9 cellular contexts compared by ENCODE assay signal in the genomic region with DNA sequence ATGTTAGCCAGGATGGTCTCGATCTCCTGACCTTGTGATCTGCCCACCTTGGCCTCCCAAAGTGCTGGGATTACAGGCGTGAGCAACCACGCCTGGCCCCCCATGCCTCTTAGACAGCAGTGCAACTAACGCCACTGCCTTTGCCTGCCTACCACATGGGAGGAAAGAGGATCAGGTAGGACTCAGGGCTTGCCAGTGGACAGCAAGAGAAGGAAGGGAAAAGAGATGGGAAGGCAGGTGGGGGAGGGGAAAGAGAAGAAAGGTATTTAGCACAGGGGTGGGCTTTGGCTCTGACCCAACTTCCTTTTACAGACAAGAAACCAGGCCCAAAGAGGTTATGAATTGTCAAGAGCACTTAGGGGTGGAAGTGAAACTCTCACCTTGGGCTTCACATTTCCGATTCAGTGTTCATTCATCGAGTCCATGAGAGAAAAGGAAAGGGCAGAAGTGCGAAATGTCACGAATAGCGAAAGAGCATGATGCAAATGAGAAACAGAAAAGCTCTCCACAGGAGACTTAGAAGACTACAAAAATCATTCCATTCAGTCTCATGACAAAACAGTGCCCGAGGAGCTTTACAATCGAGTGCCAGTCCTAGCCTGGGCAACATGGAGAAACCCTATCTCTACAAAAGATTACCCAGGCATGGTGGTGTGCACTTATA. TPM values are rescaled to one million over a fixed set of nuclear protein-coding genes. Genes with fewer than 3 reads are reported as not detected.
DNase-seq lines count a peak whose midpoint lies in the region; ATAC-seq and TF ChIP-seq lines count a peak whose summit lies in the region.
"Had no signal": no experiment of that assay in that cellular context is flagged by ENCODE, and none has a peak within 500 bp of the region (broad histone marks: within the 10 kb centered on the region; RNA-seq: fewer than 3 reads in every experiment).

No MANE protein-coding gene starts in this region.

- no peaks in the 10 kb centered on the region for H3K9me2 ChIP-seq in GM23338 (ENCODE audit: insufficient read depth)

- in situ Hi-C loops in gastrocnemius medialis (cut with MboI; ENCODE audit: low sequenced_read_pairs in 4 of 4), result no loop called here

- ATAC-seq in GM18861 (IDR thresholded peaks at IDR 0.05; ENCODE audit: unreplicated experiment) (peak; percentile 49), GM23338 (no peak), upper lobe of left lung (ENCODE audit: low FRiP score in 2 of 2) (no peak), gastrocnemius medialis (no peak), lower lobe of right lung (no peak)
- ATAC-seq: K562 had no signal

- 76 to 80% methylated on average over 11 of the region's 11 CpGs for WGBS in upper lobe of left lung, 2 donors

- TF ChIP-seq POLR2A in upper lobe of left lung (IDR thresholded peaks at IDR 0.05), result no peak
- no peak for TF ChIP-seq POLR2A in gastrocnemius medialis (IDR thresholded peaks at IDR 0.05)

- no peak for TF ChIP-seq EP300 in upper lobe of left lung (IDR thresholded peaks at IDR 0.05)

- no peaks in the 10 kb centered on the region for H3K27me3 ChIP-seq in GM23338 (ENCODE audit: insufficient read depth)
- H3K27me3 ChIP-seq in upper lobe of left lung, result no peaks in the 10 kb centered on the region
- no peaks in the 10 kb centered on the region for H3K27me3 ChIP-seq in gastrocnemius medialis
- no peaks in the 10 kb centered on the region for H3K27me3 ChIP-seq in lower lobe of right lung (ENCODE audit: low read depth)

- H3K27ac ChIP-seq in GM23338 (ENCODE audit: low read depth) (no peak overlapping the region), upper lobe of left lung (no peak overlapping the region), gastrocnemius medialis (no peak overlapping the region), lower lobe of right lung (no peak overlapping the region)

- H3K9me3 ChIP-seq in upper lobe of left lung (no peaks in the 10 kb centered on the region), gastrocnemius medialis (no peaks in the 10 kb centered on the region), lower lobe of right lung (no peaks in the 10 kb centered on the region)

- TF ChIP-seq CTCF in GM23338 (conservative IDR thresholded peaks at IDR 0.05; ENCODE audit: low read depth in 2 of 2) (no peak), upper lobe of left lung (IDR thresholded peaks at IDR 0.05) (no peak), gastrocnemius medialis (IDR thresholded peaks at IDR 0.05 in 4 of 5, conservative IDR thresholded peaks at IDR 0.05 in 1 of 5) (no peak), lower lobe of right lung (IDR thresholded peaks at IDR 0.05) (no peak)

- peaks cover 19% of the 10 kb centered on the region for H3F3A ChIP-seq in GM23338 (replicated peaks; ENCODE audit: low read depth)

- H3K9me3 Mint-ChIP-seq in GM23338, result no peaks in the 10 kb centered on the region
- H3K9me3 Mint-ChIP-seq in immature natural killer cell, result peaks cover 0 to 3% (median 0%) of the 10 kb centered on the region in 6 donors

- H3K4me3 Mint-ChIP-seq in GM23338 (0 out of 3 replicates have a peak overlapping the region, but pooled peaks have one; percentile 15), immature natural killer cell (peak overlapping the region; percentile 64 to 80 (median 68))

- no peaks in the 10 kb centered on the region for H3K36me3 Mint-ChIP-seq in GM23338 (ENCODE audit: low read depth)
- H3K36me3 Mint-ChIP-seq in immature natural killer cell, result peaks cover 0 to 3% (median 0%) of the 10 kb centered on the region in 3 donors

- H3K4me1 ChIP-seq in GM23338 (ENCODE audit: insufficient read depth) (peaks cover 42% of the 10 kb centered on the region), upper lobe of left lung (peaks cover 16 to 21% (median 20%) of the 10 kb centered on the region in 4 donors), gastrocnemius medialis (peaks cover 23 to 28% of the 10 kb centered on the region in 2 donors), lower lobe of right lung (peaks cover 15% of the 10 kb centered on the region)

- no peaks in the 10 kb centered on the region for H4K20me1 ChIP-seq in GM23338 (replicated peaks; ENCODE audit: insufficient read depth)

- H3K4me2 ChIP-seq in GM23338, result peak overlapping the region; percentile 63

- H3K36me3 ChIP-seq in GM23338 (ENCODE audit: insufficient read depth) (no peaks in the 10 kb centered on the region), upper lobe of left lung (peaks cover 0 to 2% (median 0%) of the 10 kb centered on the region in 4 donors), gastrocnemius medialis (no peaks in the 10 kb centered on the region), lower lobe of right lung (no peaks in the 10 kb centered on the region)

- H3K79me2 ChIP-seq in GM23338 (replicated peaks; ENCODE audit: insufficient read depth), result no peaks in the 10 kb centered on the region

- DNase-seq in GM23338 (ENCODE audit: low spot score) (peak; percentile 51), NCI-H345 (lab: John Stamatoyannopoulos, UW) (peak; percentile 11), immature natural killer cell (peak; percentile 68 to 81 (median 79)), upper lobe of left lung (no peak), NCI-H1436 (lab: John Stamatoyannopoulos, UW) (no peak), gastrocnemius medialis (no peak), lower lobe of right lung (no peak)

- H3K27ac Mint-ChIP-seq in GM23338 (no peak overlapping the region), immature natural killer cell (peak overlapping the region; percentile 84 to 95 (median 90))

- no peak overlapping the region for H3K4me3 ChIP-seq in GM23338
- no peak overlapping the region for H3K4me3 ChIP-seq in upper lobe of left lung
- H3K4me3 ChIP-seq in gastrocnemius medialis, result no peak overlapping the region
- H3K4me3 ChIP-seq in lower lobe of right lung, result no peak overlapping the region
- H3K4me3 ChIP-seq: K562 had no signal

- no peak overlapping the region for H2AFZ ChIP-seq in GM23338

- peaks cover 45% of the 10 kb centered on the region for H3K4me1 Mint-ChIP-seq in GM23338
- H3K4me1 Mint-ChIP-seq in immature natural killer cell, result peaks cover 86 to 90% of the 10 kb centered on the region in 2 donors

- intact Hi-C loops in gastrocnemius medialis (cut with DNase I; ENCODE audit: low total_unique reads), result no loop called here
- intact Hi-C loops in lower lobe of right lung (cut with DNase I), result no loop called here

- H3K27me3 Mint-ChIP-seq in GM23338 (ENCODE audit: insufficient read depth, low read depth, poor library complexity) (peaks cover 8% of the 10 kb centered on the region), immature natural killer cell (ENCODE audit: low read depth in 3 of 3) (peaks cover 0 to 24% (median 21%) of the 10 kb centered on the region in 3 donors)

TF ChIP-seq in GM23338, 12 proteins besides CTCF, POLR2A, EP300 and RAD21 (continues in another document):
- TF ChIP-seq ZNF114 (CRISPR knock-in tag; IDR thresholded peaks at IDR 0.05), result no peak
- no peak for TF ChIP-seq ZNF331 (CRISPR knock-in tag; IDR thresholded peaks at IDR 0.05; ENCODE audit: low read depth)

RNA-seq across cellular contexts. Expression of gene CDK5R1, which starts 36.4 kb away (rescaled TPM):
- 8.7 and 11.6 TPM in 2 replicates for total RNA-seq in GM23338 (2014; rRNA removed; shearing (Covaris generic))
- polyA plus RNA-seq in GM23338 (2016; fragmentation: Nextera tagmentation; extraction: Ambion mirVana) (4.0 and 4.1 TPM in 2 replicates), immature natural killer cell (1 to 10 TPM in 2 of 3 donors, under 1 TPM in 1; 0.37 to 5.8 (median 2.3) TPM)
- total RNA-seq in upper lobe of left lung (1 to 10 TPM in 4 of 6 donors, under 1 TPM in 2; 0.76 to 3.1 (median 1.5) TPM), gastrocnemius medialis (1 to 10 TPM in 3 of 4 donors, under 1 TPM in 1; 0.15 to 2.2 (median 1.5) TPM), lower lobe of right lung (1.3 TPM)

Comparison
In these comparisons a context has a peak if more than half of its experiments do, and no peak if none do; other contexts are left out.
1. DNase-seq: peak in GM23338 (single experiment), NCI-H345 (single experiment) and immature natural killer cell (3 of 3); none in upper lobe of left lung (0 of 2), NCI-H1436 (single experiment), gastrocnemius medialis (0 of 2) and lower lobe of right lung (single experiment).